In the genomic region with DNA sequence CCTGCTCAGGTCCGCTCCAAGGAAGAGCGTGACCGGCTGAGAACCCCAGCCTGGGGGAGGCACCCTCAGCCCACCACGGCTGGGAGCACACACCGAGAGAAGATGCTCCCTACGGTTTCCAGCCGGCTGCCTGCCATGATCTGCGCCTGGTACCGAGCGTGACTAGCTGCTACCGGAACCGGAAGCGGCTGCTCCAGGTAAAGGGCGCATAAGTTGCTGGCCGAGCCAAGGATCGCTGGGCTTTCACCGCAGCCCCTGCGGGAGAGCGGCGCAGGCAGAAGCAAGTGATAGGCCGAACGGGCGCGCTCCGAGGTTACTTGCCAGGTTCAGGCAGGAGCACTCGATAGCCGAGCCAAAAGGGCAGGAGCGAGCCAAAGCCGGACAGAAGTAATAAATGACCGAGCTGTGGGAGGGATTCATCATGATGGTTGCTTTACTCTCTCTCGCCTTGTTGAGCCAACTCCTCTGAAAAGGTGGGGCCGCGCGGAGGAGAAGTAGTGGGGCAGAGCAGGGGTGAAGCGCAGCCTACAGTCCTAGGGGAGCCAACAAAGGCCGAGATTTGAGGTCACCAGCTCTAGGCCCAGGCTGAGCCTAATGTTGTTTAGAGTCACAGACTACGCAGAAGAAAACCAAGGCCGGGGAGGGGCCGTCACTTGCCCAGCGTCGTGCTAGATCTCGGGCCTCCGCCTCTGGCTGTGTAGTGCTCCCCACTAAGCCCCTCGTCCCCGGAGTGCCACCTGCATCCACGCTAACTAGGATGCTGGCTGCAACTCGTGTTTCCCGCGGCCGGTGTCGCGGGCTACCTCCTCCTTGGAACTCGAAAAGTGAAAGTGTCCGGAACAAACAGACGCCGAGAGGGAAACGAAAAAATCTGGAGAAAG, we compare ENCODE assay signal across 8 cellular contexts. TPM values are rescaled to one million over a fixed set of nuclear protein-coding genes. Genes with fewer than 3 reads are reported as not detected.
DNase-seq lines count a peak whose midpoint lies in the region; ATAC-seq and TF ChIP-seq lines count a peak whose summit lies in the region.

TSS of gene MRPS23 (minus strand) at position 171 of the 881 bp plus-strand sequence. CDS start at position 137, 34 bp downstream.

- H3K9ac ChIP-seq in BLaER1 treated with 17β-estradiol and CSF1 and Interleukin-3, amounts not matched to agents 10 nM and 100 nM = peak within 1 kb of the TSS; percentile 80 to 90 (median 86)

- H3K9me3 Mint-ChIP-seq in dendritic cell treated with granulocyte-macrophage colony-stimulating factor and Interleukin-4, amounts not matched to agents 40 ng/mL and 50 ng/mL, for 4 days = no peaks in the 10 kb centered on the region

- ATAC-seq in GM19351 (IDR thresholded peaks at IDR 0.05; ENCODE audit: unreplicated experiment) (peak; percentile 91), HG03521 (IDR thresholded peaks at IDR 0.05; ENCODE audit: unreplicated experiment) (peak; percentile 91), left lung (peak; percentile 96)

- peaks cover 38 to 46% (median 43%) of the 10 kb centered on the region in 10 experiments for H3K4me1 ChIP-seq in BLaER1 treated with 17β-estradiol and CSF1 and Interleukin-3, amounts not matched to agents 10 nM and 100 nM
- H3K4me1 ChIP-seq in left lung = peaks cover 21 to 43% of the 10 kb centered on the region in 2 donors

- H3K9me3 ChIP-seq in BLaER1 treated with 17β-estradiol and CSF1 and Interleukin-3, amounts not matched to agents 10 nM and 100 nM (replicated peaks in 1 of 11) = no peaks in the 10 kb centered on the region
- H3K9me3 ChIP-seq in left lung = no peaks in the 10 kb centered on the region

- peak within 1 kb of the TSS; percentile 98 for H3K27ac Mint-ChIP-seq in dendritic cell treated with granulocyte-macrophage colony-stimulating factor and Interleukin-4, amounts not matched to agents 40 ng/mL and 50 ng/mL, for 4 days

- no peaks in the 10 kb centered on the region for H3K27me3 ChIP-seq in BLaER1 treated with 17β-estradiol and CSF1 and Interleukin-3, amounts not matched to agents 10 nM and 100 nM
- no peaks in the 10 kb centered on the region for H3K27me3 ChIP-seq in left lung

- peak within 1 kb of the TSS; percentile 93 to 99 (median 96) for H3K4me2 ChIP-seq in BLaER1 treated with 17β-estradiol and CSF1 and Interleukin-3, amounts not matched to agents 10 nM and 100 nM

- DNase-seq in NCI-H748 (lab: John Stamatoyannopoulos, UW; ENCODE audit: unreplicated experiment) = peak; percentile 99
- peak; percentile 95 for DNase-seq in activated CD4-positive, alpha-beta T cell treated with anti-CD3 and anti-CD28 coated beads, Interleukin-2, amount 50 U/mL, for 1 hour
- peak; percentile 99 for DNase-seq in left lung
- DNase-seq in stimulated activated CD4-positive, alpha-beta T cell treated with anti-CD3 and anti-CD28 coated beads, Interleukin-2, amount 100 ng/mL, for 48 hours = peak; percentile 92 to 93

- H4K20me1 ChIP-seq in BLaER1 treated with 17β-estradiol and CSF1 and Interleukin-3, amounts not matched to agents 10 nM and 100 nM = peaks cover 0 to 5% (median 0%) of the 10 kb centered on the region in 11 experiments; a peak in 5 of 22 replicates

- peak within 1 kb of the TSS; percentile 79 to 90 (median 85) for H3K27ac ChIP-seq in BLaER1 treated with 17β-estradiol and CSF1 and Interleukin-3, amounts not matched to agents 10 nM and 100 nM
- peak within 1 kb of the TSS; percentile 85 to 91 for H3K27ac ChIP-seq in left lung

- peaks cover 49% of the 10 kb centered on the region for H3K4me1 Mint-ChIP-seq in dendritic cell treated with granulocyte-macrophage colony-stimulating factor and Interleukin-4, amounts not matched to agents 40 ng/mL and 50 ng/mL, for 4 days (ENCODE audit: low read depth)

- peak within 1 kb of the TSS; percentile 80 to 98 (median 86) for H3K4me3 ChIP-seq in BLaER1 treated with 17β-estradiol and CSF1 and Interleukin-3, amounts not matched to agents 10 nM and 100 nM
- H3K4me3 ChIP-seq in left lung = peak within 1 kb of the TSS; percentile 79 to 89

- H3K27me3 Mint-ChIP-seq in dendritic cell treated with granulocyte-macrophage colony-stimulating factor and Interleukin-4, amounts not matched to agents 40 ng/mL and 50 ng/mL, for 4 days = no peaks in the 10 kb centered on the region

- peaks cover 12 to 32% (median 26%) of the 10 kb centered on the region in 11 experiments for H3K36me3 ChIP-seq in BLaER1 treated with 17β-estradiol and CSF1 and Interleukin-3, amounts not matched to agents 10 nM and 100 nM
- H3K36me3 ChIP-seq in left lung = peaks cover 0 to 19% of the 10 kb centered on the region in 2 donors

- TF ChIP-seq CTCF in left lung (IDR thresholded peaks at IDR 0.05) = peak in 1 of 2 donors; percentile 33

- H3K4me3 Mint-ChIP-seq in dendritic cell treated with granulocyte-macrophage colony-stimulating factor and Interleukin-4, amounts not matched to agents 40 ng/mL and 50 ng/mL, for 4 days = peak within 1 kb of the TSS; percentile 90

- intact Hi-C loops in dendritic cell treated with granulocyte-macrophage colony-stimulating factor and Interleukin-4, amounts not matched to agents 40 ng/mL and 50 ng/mL, for 4 days (cut with micrococcal nuclease) = loop anchor here (1.0 kb wide), 1 partner anchor 11 kb away; no protein-coding TSS in a partner anchor
- intact Hi-C loops in left lung (cut with DNase I) = loop anchor here in 1 of 2 donors (10.0 kb wide), 1 partner anchor 265 kb away; no protein-coding TSS in a partner anchor

- peaks cover 43% of the 10 kb centered on the region for H3K36me3 Mint-ChIP-seq in dendritic cell treated with granulocyte-macrophage colony-stimulating factor and Interleukin-4, amounts not matched to agents 40 ng/mL and 50 ng/mL, for 4 days (ENCODE audit: low read depth)

RNA-seq across cellular contexts. Expression of gene MRPS23, which starts in this region (rescaled TPM):
- 10 to 100 TPM; 39.2 to 39.8 TPM for total RNA-seq in left lung

Comparison
In these comparisons a context has a peak if more than half of its experiments do, and no peak if none do; other contexts are left out.
1. Peak in every context shown above with its lines: DNase-seq, ATAC-seq, H3K4me3 ChIP-seq and H3K27ac ChIP-seq.